ENCODE assay signal across 8 cellular contexts in genomic region chr14:74302634-74303569, GRCh38. TPM values are rescaled to one million over a fixed set of nuclear protein-coding genes. Genes with fewer than 3 reads are reported as not detected.
A peak's percentile ranks its signal among the peaks of the same experiment; 100 is the strongest.
DNase-seq lines count a peak whose midpoint lies in the region; ATAC-seq and TF ChIP-seq lines count a peak whose summit lies in the region.

TSS of gene ABCD4 (minus strand) at chr14:74302934. CDS start at chr14:74302912, 22 bp downstream.

- peaks cover 7% of the 10 kb centered on the region for H3K4me1 Mint-ChIP-seq in WTC11

- peak; percentile 98 for ATAC-seq in GM18907 (IDR thresholded peaks at IDR 0.05; ENCODE audit: unreplicated experiment)
- ATAC-seq in HG03159 (IDR thresholded peaks at IDR 0.05; ENCODE audit: unreplicated experiment), result peak; percentile 94
- ATAC-seq in WTC11, result peak; percentile 99

- no peaks in the 10 kb centered on the region for H3K27me3 Mint-ChIP-seq in WTC11 (ENCODE audit: low read depth)

- POLR2A ChIA-PET in WTC11 (lab: Charles Lee), result interaction anchor here (0.6 to 1.6 kb wide), 7 partner anchors 8 to 214 kb away, joined by 3 to 11 read pairs (median 7); partner anchors contain the start of genes ISCA2, NPC2 and VRTN

- H3K4me3 ChIP-seq in AG09309 (ENCODE audit: control insufficient read depth, low read depth, low read length) (peak within 1 kb of the TSS; percentile 99), cardiac fibroblast (replicated peaks in 1 of 2; ENCODE audit: low read depth in 2 of 2, low read length in 2 of 2) (peak within 1 kb of the TSS; percentile 93 to 97)

- H3K27ac Mint-ChIP-seq in WTC11, result peak within 1 kb of the TSS; percentile 98

- TF ChIP-seq CTCF in AG09309 (IDR thresholded peaks at IDR 0.05; ENCODE audit: control insufficient read depth, insufficient read depth, low read depth, low read length, missing control alignments), result peak; percentile 49
- no peak for TF ChIP-seq CTCF in WTC11 (IDR thresholded peaks at IDR 0.05)
- peak; percentile 34 for TF ChIP-seq CTCF in cardiac fibroblast (IDR thresholded peaks at IDR 0.05; ENCODE audit: low read depth, low read length)

- CTCF ChIA-PET in WTC11 (lab: Charles Lee), result interaction anchor here (0.5 to 1.9 kb wide), 24 partner anchors 9 to 308 kb away, joined by 3 to 25 read pairs (median 4); partner anchors contain the start of genes ISCA2, NPC2 and VRTN

- H3K36me3 Mint-ChIP-seq in WTC11, result peaks cover 19% of the 10 kb centered on the region

- H3K4me3 Mint-ChIP-seq in WTC11, result peak within 1 kb of the TSS; percentile 96

- H3K9me3 Mint-ChIP-seq in WTC11, result no peaks in the 10 kb centered on the region

- DNase-seq in AG09309 (ENCODE audit: low read depth), result peak; percentile 47
- peak; percentile 96 for DNase-seq in NCI-H2227 (lab: John Stamatoyannopoulos, UW; ENCODE audit: unreplicated experiment)
- DNase-seq in WTC11 (ENCODE audit: low spot score), result peak; percentile 99
- peak; percentile 94 for DNase-seq in cardiac fibroblast (ENCODE audit: low read depth in 2 of 2)
- peak; percentile 95 for DNase-seq in inferior parietal cortex (ENCODE audit: extremely low spot score)
- peak; percentile 74 to 87 for DNase-seq in stimulated activated CD4-positive, alpha-beta T cell treated with anti-CD3 and anti-CD28 coated beads, Interleukin-12 subunit alpha, Interleukin-12 subunit beta, amount 100 ng/mL, for 24 hours (ENCODE audit: low read depth in 2 of 2)

TF ChIP-seq in WTC11, 78 proteins besides CTCF, POLR2A, EP300 and RAD21 (continues in another document):
- TF ChIP-seq CREB1 (CRISPR knock-in tag; IDR thresholded peaks at IDR 0.05), result 0 out of 2 replicates have a peak, but pooled peaks have one; percentile 71
- TF ChIP-seq, protein P1, sequence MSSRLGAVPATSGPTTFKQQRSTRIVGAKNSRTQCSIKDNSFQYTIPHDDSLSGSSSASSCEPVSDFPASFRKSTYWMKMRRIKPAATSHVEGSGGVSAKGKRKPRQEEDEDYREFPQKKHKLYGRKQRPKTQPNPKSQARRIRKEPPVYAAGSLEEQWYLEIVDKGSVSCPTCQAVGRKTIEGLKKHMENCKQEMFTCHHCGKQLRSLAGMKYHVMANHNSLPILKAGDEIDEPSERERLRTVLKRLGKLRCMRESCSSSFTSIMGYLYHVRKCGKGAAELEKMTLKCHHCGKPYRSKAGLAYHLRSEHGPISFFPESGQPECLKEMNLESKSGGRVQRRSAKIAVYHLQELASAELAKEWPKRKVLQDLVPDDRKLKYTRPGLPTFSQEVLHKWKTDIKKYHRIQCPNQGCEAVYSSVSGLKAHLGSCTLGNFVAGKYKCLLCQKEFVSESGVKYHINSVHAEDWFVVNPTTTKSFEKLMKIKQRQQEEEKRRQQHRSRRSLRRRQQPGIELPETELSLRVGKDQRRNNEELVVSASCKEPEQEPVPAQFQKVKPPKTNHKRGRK (CRISPR knock-in tag; IDR thresholded peaks at IDR 0.05; ENCODE audit: borderline replicate concordance), result no peak
- no peak for TF ChIP-seq ZNF396 (CRISPR knock-in tag; IDR thresholded peaks at IDR 0.05; ENCODE audit: borderline replicate concordance)
- TF ChIP-seq ATF1 (CRISPR knock-in tag; IDR thresholded peaks at IDR 0.05), result no peak
- no peak for TF ChIP-seq RORB (CRISPR knock-in tag; IDR thresholded peaks at IDR 0.05)
- TF ChIP-seq, protein P2, sequence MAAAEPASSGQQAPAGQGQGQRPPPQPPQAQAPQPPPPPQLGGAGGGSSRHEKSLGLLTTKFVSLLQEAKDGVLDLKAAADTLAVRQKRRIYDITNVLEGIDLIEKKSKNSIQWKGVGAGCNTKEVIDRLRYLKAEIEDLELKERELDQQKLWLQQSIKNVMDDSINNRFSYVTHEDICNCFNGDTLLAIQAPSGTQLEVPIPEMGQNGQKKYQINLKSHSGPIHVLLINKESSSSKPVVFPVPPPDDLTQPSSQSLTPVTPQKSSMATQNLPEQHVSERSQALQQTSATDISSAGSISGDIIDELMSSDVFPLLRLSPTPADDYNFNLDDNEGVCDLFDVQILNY (CRISPR knock-in tag; IDR thresholded peaks at IDR 0.05), result no peak
- no peak for TF ChIP-seq NR1H2 (CRISPR knock-in tag; IDR thresholded peaks at IDR 0.05)
- no peak for TF ChIP-seq ZNF671 (CRISPR knock-in tag; IDR thresholded peaks at IDR 0.05)
- no peak for TF ChIP-seq SMAD4 (CRISPR knock-in tag; IDR thresholded peaks at IDR 0.05)
- TF ChIP-seq ZNF532 (CRISPR knock-in tag; IDR thresholded peaks at IDR 0.05; ENCODE audit: borderline replicate concordance), result no peak
- TF ChIP-seq, protein P3, sequence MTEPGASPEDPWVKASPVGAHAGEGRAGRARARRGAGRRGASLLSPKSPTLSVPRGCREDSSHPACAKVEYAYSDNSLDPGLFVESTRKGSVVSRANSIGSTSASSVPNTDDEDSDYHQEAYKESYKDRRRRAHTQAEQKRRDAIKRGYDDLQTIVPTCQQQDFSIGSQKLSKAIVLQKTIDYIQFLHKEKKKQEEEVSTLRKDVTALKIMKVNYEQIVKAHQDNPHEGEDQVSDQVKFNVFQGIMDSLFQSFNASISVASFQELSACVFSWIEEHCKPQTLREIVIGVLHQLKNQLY (CRISPR knock-in tag; IDR thresholded peaks at IDR 0.05), result no peak
- TF ChIP-seq, protein P4, sequence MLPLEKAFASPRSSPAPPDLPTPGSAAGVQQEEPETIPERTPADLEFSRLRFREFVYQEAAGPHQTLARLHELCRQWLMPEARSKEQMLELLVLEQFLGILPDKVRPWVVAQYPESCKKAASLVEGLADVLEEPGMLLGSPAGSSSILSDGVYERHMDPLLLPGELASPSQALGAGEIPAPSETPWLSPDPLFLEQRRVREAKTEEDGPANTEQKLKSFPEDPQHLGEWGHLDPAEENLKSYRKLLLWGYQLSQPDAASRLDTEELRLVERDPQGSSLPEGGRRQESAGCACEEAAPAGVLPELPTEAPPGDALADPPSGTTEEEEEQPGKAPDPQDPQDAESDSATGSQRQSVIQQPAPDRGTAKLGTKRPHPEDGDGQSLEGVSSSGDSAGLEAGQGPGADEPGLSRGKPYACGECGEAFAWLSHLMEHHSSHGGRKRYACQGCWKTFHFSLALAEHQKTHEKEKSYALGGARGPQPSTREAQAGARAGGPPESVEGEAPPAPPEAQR (CRISPR knock-in tag; IDR thresholded peaks at IDR 0.05), result no peak
- no peak for TF ChIP-seq EMX1 (CRISPR knock-in tag; IDR thresholded peaks at IDR 0.05)
- TF ChIP-seq HMGA2 (CRISPR knock-in tag; IDR thresholded peaks at IDR 0.05), result no peak
- no peak for TF ChIP-seq ELF4 (CRISPR knock-in tag; IDR thresholded peaks at IDR 0.05; ENCODE audit: low read depth)
- no peak for TF ChIP-seq TEAD4 (CRISPR knock-in tag; IDR thresholded peaks at IDR 0.05)
- no peak for TF ChIP-seq NR2C2 (CRISPR knock-in tag; IDR thresholded peaks at IDR 0.05)
- TF ChIP-seq ESRRA (CRISPR knock-in tag; IDR thresholded peaks at IDR 0.05; ENCODE audit: borderline replicate concordance), result 0 out of 2 replicates have a peak, but pooled peaks have one; percentile 64
- TF ChIP-seq IRF2 (CRISPR knock-in tag; IDR thresholded peaks at IDR 0.05; ENCODE audit: borderline replicate concordance, low read depth), result no peak
- no peak for TF ChIP-seq ZNF219 (CRISPR knock-in tag; IDR thresholded peaks at IDR 0.05; ENCODE audit: borderline replicate concordance)

RNA-seq across cellular contexts. Expression of gene ABCD4, which starts in this region (rescaled TPM):
- 84.7 to 91.2 TPM (median 90.2 TPM) in 3 replicates for total RNA-seq in WTC11 (2021)

Comparison
In these comparisons a context has a peak if more than half of its experiments do, and no peak if none do; other contexts are left out.
1. Peak in every context shown above with its lines: DNase-seq, ATAC-seq and H3K4me3 ChIP-seq.
2. DNase-seq: peak in every context shown above with its lines; median percentile 99 in WTC11; 96 in NCI-H2227; 95 in inferior parietal cortex; 94 in cardiac fibroblast; 80 in stimulated activated CD4-positive, alpha-beta T cell treated with anti-CD3 and anti-CD28 coated beads, Interleukin-12 subunit alpha, Interleukin-12 subunit beta, amount 100 ng/mL, for 24 hours; 47 in AG09309.